ENCODE assay signal across 1 cellular context in the genomic region with DNA sequence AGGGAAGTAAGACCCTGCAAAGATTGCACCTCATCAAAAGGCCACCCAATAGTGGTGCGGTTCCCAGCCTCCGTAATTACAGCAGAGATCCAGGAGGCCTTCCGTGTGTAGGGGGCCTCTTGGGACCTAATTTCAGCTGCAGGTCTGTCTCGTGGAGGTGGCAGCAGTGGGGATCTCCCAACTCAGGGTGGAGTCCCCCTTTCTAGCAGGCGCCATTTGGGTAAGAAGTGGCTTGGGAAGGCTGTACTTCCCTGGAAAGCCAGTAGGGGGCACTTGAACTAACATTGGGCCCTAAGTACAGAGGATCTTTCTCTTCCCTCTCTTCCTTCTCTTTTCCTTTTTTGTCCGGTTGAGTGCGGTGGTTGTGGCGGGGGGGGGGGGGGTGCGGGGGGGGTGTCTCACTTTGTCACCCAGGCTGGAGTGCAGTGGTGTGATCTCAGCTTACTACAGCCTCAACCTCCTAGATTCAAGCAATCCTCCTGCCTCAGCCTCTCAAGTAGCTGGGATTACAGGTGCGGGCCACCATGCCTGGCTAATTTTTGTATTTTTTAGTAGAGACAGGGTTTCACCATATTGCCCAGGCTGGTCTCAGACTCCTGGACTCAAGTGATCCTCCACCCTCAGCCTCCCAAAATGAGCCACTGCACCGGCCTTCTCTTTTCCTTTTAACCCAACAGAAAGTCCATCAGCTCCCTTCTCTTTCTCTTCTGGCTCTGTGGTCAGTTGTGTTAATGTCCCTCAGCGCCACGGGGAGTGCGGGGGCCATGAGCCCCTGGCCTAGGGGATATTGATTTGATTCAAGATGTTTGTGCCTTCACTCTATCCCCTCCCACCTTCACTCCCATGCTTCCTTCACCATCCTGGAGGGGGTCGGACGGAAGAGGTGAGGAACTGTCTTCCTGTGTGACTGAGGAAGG.
TF ChIP-seq lines count a peak whose summit lies in the region.

No MANE protein-coding gene starts in this region.

TF ChIP-seq in liver, 16 proteins besides CTCF, POLR2A, EP300 and RAD21 (continued from another document):
- TF ChIP-seq, protein P1, sequence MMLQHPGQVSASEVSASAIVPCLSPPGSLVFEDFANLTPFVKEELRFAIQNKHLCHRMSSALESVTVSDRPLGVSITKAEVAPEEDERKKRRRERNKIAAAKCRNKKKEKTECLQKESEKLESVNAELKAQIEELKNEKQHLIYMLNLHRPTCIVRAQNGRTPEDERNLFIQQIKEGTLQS (IDR thresholded peaks at IDR 0.05), result no peak
- no peak for TF ChIP-seq NR2F2 (IDR thresholded peaks at IDR 0.05)
- no peak for TF ChIP-seq JUND (IDR thresholded peaks at IDR 0.05)
- TF ChIP-seq FOXA2 (IDR thresholded peaks at IDR 0.05), result no peak
- TF ChIP-seq, protein P2, sequence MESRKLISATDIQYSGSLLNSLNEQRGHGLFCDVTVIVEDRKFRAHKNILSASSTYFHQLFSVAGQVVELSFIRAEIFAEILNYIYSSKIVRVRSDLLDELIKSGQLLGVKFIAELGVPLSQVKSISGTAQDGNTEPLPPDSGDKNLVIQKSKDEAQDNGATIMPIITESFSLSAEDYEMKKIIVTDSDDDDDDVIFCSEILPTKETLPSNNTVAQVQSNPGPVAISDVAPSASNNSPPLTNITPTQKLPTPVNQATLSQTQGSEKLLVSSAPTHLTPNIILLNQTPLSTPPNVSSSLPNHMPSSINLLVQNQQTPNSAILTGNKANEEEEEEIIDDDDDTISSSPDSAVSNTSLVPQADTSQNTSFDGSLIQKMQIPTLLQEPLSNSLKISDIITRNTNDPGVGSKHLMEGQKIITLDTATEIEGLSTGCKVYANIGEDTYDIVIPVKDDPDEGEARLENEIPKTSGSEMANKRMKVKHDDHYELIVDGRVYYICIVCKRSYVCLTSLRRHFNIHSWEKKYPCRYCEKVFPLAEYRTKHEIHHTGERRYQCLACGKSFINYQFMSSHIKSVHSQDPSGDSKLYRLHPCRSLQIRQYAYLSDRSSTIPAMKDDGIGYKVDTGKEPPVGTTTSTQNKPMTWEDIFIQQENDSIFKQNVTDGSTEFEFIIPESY (IDR thresholded peaks at IDR 0.05), result no peak
- TF ChIP-seq YY1 (IDR thresholded peaks at IDR 0.05), result no peak
- no peak for TF ChIP-seq TAF1 (conservative IDR thresholded peaks at IDR 0.05)
- TF ChIP-seq FOXA1 (IDR thresholded peaks at IDR 0.05), result no peak
- no peak for TF ChIP-seq HNF4A (conservative IDR thresholded peaks at IDR 0.05)
- TF ChIP-seq GABPA (IDR thresholded peaks at IDR 0.05 in 1 of 2, conservative IDR thresholded peaks at IDR 0.05 in 1 of 2), result no peak
